Comparison of ENCODE assay signal across 12 cellular contexts in genomic region chr13:75763511-75763910, GRCh38.
A peak's percentile ranks its signal among the peaks of the same experiment; 100 is the strongest.
DNase-seq lines count a peak whose midpoint lies in the region; ATAC-seq and TF ChIP-seq lines count a peak whose summit lies in the region.
"Had no signal": no experiment of that assay in that cellular context is flagged by ENCODE, and none has a peak within 500 bp of the region (broad histone marks: within the 10 kb centered on the region; RNA-seq: fewer than 3 reads in every experiment).

No MANE protein-coding gene starts in this region.

- H3K27me3 Mint-ChIP-seq in Caco-2 (ENCODE audit: insufficient read depth, unreplicated experiment) = no peaks in the 10 kb centered on the region

- H3K27ac ChIP-seq in PC-9 (peak overlapping the region; percentile 97), psoas muscle (peak overlapping the region; percentile 89)
- H3K27ac ChIP-seq: BLaER1 had no signal

- H3K9me3 ChIP-seq in Caco-2 (no peaks in the 10 kb centered on the region), PC-9 (ENCODE audit: insufficient read depth, low read depth) (no peaks in the 10 kb centered on the region; the same call in 1 of the 2 replicates), psoas muscle (no peaks in the 10 kb centered on the region)
- H3K9me3 ChIP-seq: BLaER1 had no signal

- H3K9me3 Mint-ChIP-seq in Caco-2 (ENCODE audit: unreplicated experiment) = no peaks in the 10 kb centered on the region

- DNase-seq in Caco-2 = no peak
- no peak for DNase-seq in PC-9
- DNase-seq in left ventricle myocardium superior = no peak
- no peak for DNase-seq in psoas muscle
- DNase-seq in middle frontal gyrus (ENCODE audit: extremely low spot score, low spot score) = no peak
- DNase-seq in GM20000 (ENCODE audit: low spot score) = no peak
- DNase-seq in NCI-H146 (lab: John Stamatoyannopoulos, UW) = no peak
- DNase-seq: activated naive CD4-positive, alpha-beta T cell treated with anti-CD3 and anti-CD28 coated beads, Interleukin-2, amount 50 U/mL, for 16 hours; NCI-H187; SW 1271 had no signal

- H3K4me3 ChIP-seq in Caco-2 (ENCODE audit: low read depth, low read length) (peak overlapping the region; percentile 61), PC-9 (peak overlapping the region; percentile 59; the same call in 1 of the 2 replicates), psoas muscle (peak overlapping the region; percentile 69)
- H3K4me3 ChIP-seq: BLaER1 had no signal

- no peak overlapping the region for H2AFZ ChIP-seq in PC-9

- H4K20me1 ChIP-seq in PC-9 (ENCODE audit: insufficient read depth) = no peaks in the 10 kb centered on the region
- H4K20me1 ChIP-seq: BLaER1 had no signal

- H3K36me3 ChIP-seq in Caco-2 (ENCODE audit: control insufficient read depth, insufficient read depth, low read length) (no peaks in the 10 kb centered on the region), PC-9 (ENCODE audit: low read depth) (peaks cover 30% of the 10 kb centered on the region; the same call in 1 of the 2 replicates), psoas muscle (ENCODE audit: insufficient read depth in 1 of 2, low read depth in 1 of 2) (no peaks in the 10 kb centered on the region)
- H3K36me3 ChIP-seq: BLaER1 had no signal

- CTCF ChIA-PET in Caco-2 (lab: Charles Lee) (no interaction called here), PC-9 (lab: Charles Lee) (interaction anchor here (1.4 kb wide), 1 partner anchor 59 kb away, joined by 4 read pairs; no protein-coding TSS in a partner anchor)

- peak overlapping the region; percentile 76 for H3K4me3 Mint-ChIP-seq in Caco-2 (ENCODE audit: unreplicated experiment)

- WGBS in psoas muscle, 3 donors = 36 to 46% (median 37%) methylated on average over 3 of the region's 3 CpGs

- POLR2A ChIA-PET in Caco-2 (lab: Charles Lee) = interaction anchor here (2.1 kb wide), 1 partner anchor 29 kb away, joined by 5 read pairs; no protein-coding TSS in a partner anchor
- POLR2A ChIA-PET in PC-9 (lab: Charles Lee; ENCODE audit: unreplicated experiment) = interaction anchor here (0.6 kb wide), 1 partner anchor 56 kb away, joined by 3 read pairs; no protein-coding TSS in a partner anchor

- no peak for TF ChIP-seq CTCF in Caco-2 (IDR thresholded peaks at IDR 0.05; ENCODE audit: insufficient read depth in 1 of 2, low read depth in 1 of 2, low read length in 1 of 2, severe bottlenecking in 1 of 2, unreplicated experiment in 1 of 2)
- TF ChIP-seq CTCF in PC-9 (conservative IDR thresholded peaks at IDR 0.05) = no peak
- TF ChIP-seq CTCF in psoas muscle (IDR thresholded peaks at IDR 0.05) = no peak
- no peak for TF ChIP-seq CTCF in GM20000 (IDR thresholded peaks at IDR 0.05; ENCODE audit: extremely low read depth, missing control alignments)

- ATAC-seq in left ventricle myocardium superior (peak; percentile 17), psoas muscle (no peak), HG02938 (IDR thresholded peaks at IDR 0.05; ENCODE audit: unreplicated experiment) (no peak)

- no TSS peak for BruUV-seq in Caco-2 (replicated peaks; lab: Mats Ljungman, UMichigan)
- BruUV-seq in PC-9 (replicated peaks; lab: Mats Ljungman, UMichigan) = no TSS peak

- peak overlapping the region; percentile 90 for H3K27ac Mint-ChIP-seq in Caco-2 (ENCODE audit: unreplicated experiment)

- H3K4me1 ChIP-seq in Caco-2 = peaks cover 49% of the 10 kb centered on the region
- peaks cover 30% of the 10 kb centered on the region for H3K4me1 ChIP-seq in PC-9 (replicated peaks; ENCODE audit: insufficient read depth)
- peaks cover 39% of the 10 kb centered on the region for H3K4me1 ChIP-seq in psoas muscle

- H3K36me3 Mint-ChIP-seq in Caco-2 (ENCODE audit: insufficient read depth, unreplicated experiment) = peaks cover 56% of the 10 kb centered on the region

- peaks cover 64% of the 10 kb centered on the region for H3K79me2 ChIP-seq in PC-9 (ENCODE audit: low read depth)

- H3K4me2 ChIP-seq in PC-9 = peak overlapping the region; percentile 91
- H3K4me2 ChIP-seq: BLaER1 had no signal

- H3K4me1 Mint-ChIP-seq in Caco-2 (ENCODE audit: low read depth, unreplicated experiment) = peaks cover 57% of the 10 kb centered on the region

- H3K9me2 ChIP-seq in PC-9 (ENCODE audit: insufficient read depth) = no peaks in the 10 kb centered on the region

- intact Hi-C loops in Caco-2 (cut with micrococcal nuclease; ENCODE audit: unreplicated experiment) = loop anchor here (5.0 kb wide), 1 partner anchor 94 kb away; no protein-coding TSS in a partner anchor
- intact Hi-C loops in PC-9 (cut with micrococcal nuclease; ENCODE audit: unreplicated experiment) = loop anchor here (5.0 kb wide), 1 partner anchor 39 kb away; no protein-coding TSS in a partner anchor
- intact Hi-C loops in left ventricle myocardium superior (cut with micrococcal nuclease) = loop anchor here (5.0 kb wide), 1 partner anchor 34 kb away; no protein-coding TSS in a partner anchor
- intact Hi-C loops in psoas muscle (cut with DNase I) = loop anchor here in 1 of 2 donors (2.0 to 5.0 kb wide), 2 partner anchors 39 to 67 kb away; no protein-coding TSS in a partner anchor

- H3F3A ChIP-seq in PC-9 (ENCODE audit: insufficient read depth, low read depth) = peaks cover 32% of the 10 kb centered on the region

- H3K27me3 ChIP-seq in Caco-2 (replicated peaks; ENCODE audit: control insufficient read depth, insufficient read depth, low read length) (no peaks in the 10 kb centered on the region), PC-9 (ENCODE audit: insufficient read depth, low read depth) (no peaks in the 10 kb centered on the region), psoas muscle (ENCODE audit: insufficient read depth in 3 of 3, low read length in 2 of 3) (no peaks in the 10 kb centered on the region)
- H3K27me3 ChIP-seq: BLaER1 had no signal
